In genomic region chr4:110335399-110335798, GRCh38 we compare ENCODE assay signal across 7 cellular contexts.
"Had no signal": no experiment of that assay in that cellular context is flagged by ENCODE, and none has a peak within 500 bp of the region (broad histone marks: within the 10 kb centered on the region; RNA-seq: fewer than 3 reads in every experiment).

No MANE protein-coding gene starts in this region.

- FAIRE-seq: HepG2 had no signal

- H2AFZ ChIP-seq: GM23248 had no signal

- H3K9ac ChIP-seq: GM23248 had no signal

- H3K27ac ChIP-seq: GM23248 had no signal

- ATAC-seq: HCT116, HepG2 had no signal

- H3K9me3 ChIP-seq: HAP-1 had no signal

- H3K36me3 ChIP-seq: HAP-1 had no signal

- DNase-seq: GM23248, GOT3, H7, HFFc6 had no signal

- H3K4me1 ChIP-seq: HAP-1 had no signal

- H3K4me3 ChIP-seq: GM23248, HAP-1 had no signal
